Comparison of ENCODE assay signal across 1 cellular context in genomic region chr6:142846459-142846831, GRCh38.
TF ChIP-seq lines count a peak whose summit lies in the region.

No MANE protein-coding gene starts in this region.

TF ChIP-seq in IMR-90, 13 proteins besides CTCF, POLR2A, EP300 and RAD21 (continued from another document):
- no peak for TF ChIP-seq USF2 (IDR thresholded peaks at IDR 0.05; ENCODE audit: low read depth, low read length)
